Comparison of ENCODE assay signal across 9 cellular contexts in genomic region chr19:45670670-45671453, GRCh38. TPM values are rescaled to one million over a fixed set of nuclear protein-coding genes. Genes with fewer than 3 reads are reported as not detected.
DNase-seq lines count a peak whose midpoint lies in the region; ATAC-seq and TF ChIP-seq lines count a peak whose summit lies in the region.
"Had no signal": no experiment of that assay in that cellular context is flagged by ENCODE, and none has a peak within 500 bp of the region (broad histone marks: within the 10 kb centered on the region; RNA-seq: fewer than 3 reads in every experiment).

No MANE protein-coding gene starts in this region.

- TF ChIP-seq CTCF in RWPE1 (conservative IDR thresholded peaks at IDR 0.05; ENCODE audit: low read depth) = no peak

- H3K9me3 ChIP-seq in right cardiac atrium (ENCODE audit: control insufficient read depth, low read length) = no peaks in the 10 kb centered on the region

- DNase-seq in activated CD4-positive, CD25-positive, alpha-beta regulatory T cell (lab: John Stamatoyannopoulos, UW) = peak; percentile 12 to 28 (median 20)
- peak; percentile 93 for DNase-seq in RWPE1 (ENCODE audit: low spot score)
- peak in 50 of 56 donors; percentile 16 to 92 (median 65) for DNase-seq in amygdala (lab: John Stamatoyannopoulos, UW)
- peak; percentile 85 to 93 (median 86) for DNase-seq in right cardiac atrium
- DNase-seq in putamen (ENCODE audit: low spot score) = peak; percentile 84
- DNase-seq in NK-92 (lab: John Stamatoyannopoulos, UW; ENCODE audit: unreplicated experiment) = no peak

- CTCF ChIA-PET in RWPE1 (lab: Yijun Ruan, JAX) = interaction anchor here (0.7 to 1.5 kb wide), 3 partner anchors 11 to 142 kb away, joined by 3 read pairs; no protein-coding TSS in a partner anchor

- intact Hi-C loops in right cardiac atrium (cut with DNase I) = no loop called here

- POLR2A ChIA-PET in RWPE1 (lab: Yijun Ruan, JAX; ENCODE audit: low non-redundant PET) = interaction anchor here (0.6 kb wide), 1 partner anchor 232 kb away, joined by 6 read pairs; the partner anchor contains the start of gene MYPOP

- ATAC-seq in activated CD4-positive, CD25-positive, alpha-beta regulatory T cell treated with anti-CD3 and anti-CD28 coated beads, Interleukin-2, amount 50 U/mL, for 24 hours = no peak
- peak; percentile 42 for ATAC-seq in HG03159 (IDR thresholded peaks at IDR 0.05; ENCODE audit: unreplicated experiment)
- peak; percentile 81 to 88 for ATAC-seq in right cardiac atrium

- H3K27ac ChIP-seq in RWPE1 (peak overlapping the region; percentile 15), right cardiac atrium (ENCODE audit: low read length) (no peak overlapping the region)
- H3K27ac ChIP-seq: epithelial cell of prostate had no signal

- WGBS in right cardiac atrium = 11% methylated on average over 42 of the region's 42 CpGs

- H3K27me3 ChIP-seq in right cardiac atrium (ENCODE audit: control insufficient read depth, insufficient read depth) = no peaks in the 10 kb centered on the region

- no peaks in the 10 kb centered on the region for H3K4me1 ChIP-seq in right cardiac atrium (ENCODE audit: control insufficient read depth, insufficient read depth, low read length)

- H3K4me3 ChIP-seq in right cardiac atrium (ENCODE audit: low read length) = peak overlapping the region; percentile 20

RNA-seq across cellular contexts. Expression of gene GIPR, which starts 2.8 kb away (rescaled TPM):
- total RNA-seq in right cardiac atrium = 10 to 100 TPM in 3 of 4 donors, 1 to 10 TPM in 1; 8.5 to 16.7 (median 12.5) TPM
- polyA plus RNA-seq in right cardiac atrium = 8.7 TPM

RNA-seq across cellular contexts. Expression of gene SNRPD2, which starts 20.9 kb away (rescaled TPM):
- total RNA-seq in right cardiac atrium = 100 to 1,000 TPM; 246 to 297 (median 285) TPM
- 281 TPM for polyA plus RNA-seq in right cardiac atrium

RNA-seq across cellular contexts. Expression of gene QPCTL, which starts 21.6 kb away (rescaled TPM):
- 1 to 10 TPM; 2.5 to 3.3 (median 3.1) TPM for total RNA-seq in right cardiac atrium
- polyA plus RNA-seq in right cardiac atrium = 2.7 TPM

RNA-seq across cellular contexts. Expression of gene EML2, which starts 31.7 kb away (rescaled TPM):
- 10 to 100 TPM; 25.2 to 37.9 (median 33.7) TPM for total RNA-seq in right cardiac atrium
- polyA plus RNA-seq in right cardiac atrium = 19.0 TPM

RNA-seq across cellular contexts. Expression of gene FBXO46, which starts 59.8 kb away (rescaled TPM):
- total RNA-seq in right cardiac atrium = 10 to 100 TPM; 11.4 to 13.2 (median 12.6) TPM
- 9.4 TPM for polyA plus RNA-seq in right cardiac atrium

Comparison
In these comparisons a context has a peak if more than half of its experiments do, and no peak if none do; other contexts are left out.
1. ATAC-seq: peak in HG03159 (single experiment) and right cardiac atrium (2 of 2); none in activated CD4-positive, CD25-positive, alpha-beta regulatory T cell treated with anti-CD3 and anti-CD28 coated beads, Interleukin-2, amount 50 U/mL, for 24 hours (0 of 2).